ENCODE assay signal across 18 cellular contexts in the genomic region with DNA sequence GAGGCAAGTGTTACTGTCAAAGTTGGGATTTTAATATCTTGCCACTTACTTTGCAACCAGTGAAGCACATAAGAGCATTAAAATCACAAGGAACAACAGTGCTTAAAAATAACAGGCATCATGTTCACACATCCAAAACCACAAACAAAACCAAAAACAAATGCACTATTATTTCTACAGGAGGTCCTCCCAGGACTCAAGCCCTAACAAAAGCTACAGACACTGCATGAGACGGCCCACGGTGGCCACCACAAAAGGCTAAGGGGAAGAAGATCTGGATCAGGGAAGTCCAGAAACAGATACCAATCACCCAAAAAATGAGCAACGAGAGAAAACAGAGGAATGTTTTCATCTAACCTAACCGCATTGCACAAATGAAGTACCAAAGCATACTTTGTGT.
"Had no signal": no experiment of that assay in that cellular context is flagged by ENCODE, and none has a peak within 500 bp of the region (broad histone marks: within the 10 kb centered on the region; RNA-seq: fewer than 3 reads in every experiment).

No MANE protein-coding gene starts in this region.

- H3K27ac Mint-ChIP-seq: activated CD4-positive, alpha-beta memory T cell treated with anti-CD3 and anti-CD28 coated beads for 36 hours; activated CD4-positive, alpha-beta T cell treated with anti-CD3 and anti-CD28 coated beads for 36 hours; activated naive CD8-positive, alpha-beta T cell treated with anti-CD3 and anti-CD28 coated beads for 36 hours; activated T-helper 17 cell treated with anti-CD3 and anti-CD28 coated beads, Interleukin-2, amount 50 U/mL, for 72 hours; endodermal cell; stimulated activated memory B cell treated with anti-CD40 and anti-IgM and Interleukin-4, amounts not matched to agents 10 μg/mL and 1 μg/mL and 100 μg/mL, for 72 hours; T-helper 2 cell treated with Interferon-gamma antibody and Interleukin-4, amounts not matched to agents 5 μg/mL and 100 μg/mL, for 36 hours had no signal

- H3K27me3 ChIP-seq: ovary, right lobe of liver, upper lobe of right lung had no signal

- H3K27ac ChIP-seq: epithelial cell of prostate, ovary, right lobe of liver, thoracic aorta, upper lobe of right lung had no signal

- DNase-seq: activated CD4-positive, alpha-beta memory T cell treated with anti-CD3 and anti-CD28 coated beads for 36 hours; activated CD4-positive, alpha-beta T cell treated with anti-CD3 and anti-CD28 coated beads for 36 hours; activated naive CD4-positive, alpha-beta T cell; activated naive CD8-positive, alpha-beta T cell treated with anti-CD3 and anti-CD28 coated beads for 36 hours; amniotic stem cell; endodermal cell; head of caudate nucleus; kidney; ovary; right lobe of liver; stimulated activated CD4-positive, alpha-beta T cell treated with anti-CD3 and anti-CD28 coated beads, Interleukin-4, amount 100 ng/mL, for 4 hours; upper lobe of right lung had no signal

- H3K27me3 Mint-ChIP-seq: activated CD4-positive, alpha-beta memory T cell treated with anti-CD3 and anti-CD28 coated beads for 36 hours; activated CD4-positive, alpha-beta T cell treated with anti-CD3 and anti-CD28 coated beads for 36 hours; activated naive CD8-positive, alpha-beta T cell treated with anti-CD3 and anti-CD28 coated beads for 36 hours; activated T-helper 17 cell treated with anti-CD3 and anti-CD28 coated beads, Interleukin-2, amount 50 U/mL, for 72 hours had no signal

- H3K36me3 ChIP-seq: ovary, right lobe of liver, thoracic aorta, upper lobe of right lung had no signal

- ATAC-seq: activated CD4-positive, alpha-beta T cell treated with anti-CD3 and anti-CD28 coated beads for 36 hours; activated T-helper 17 cell treated with anti-CD3 and anti-CD28 coated beads, Interleukin-2, amount 50 U/mL, for 72 hours; left lobe of liver; right lobe of liver; stimulated activated memory B cell treated with anti-CD40 and anti-IgM and Interleukin-4, amounts not matched to agents 10 μg/mL and 1 μg/mL and 100 μg/mL, for 72 hours; upper lobe of right lung had no signal

- H3K4me3 ChIP-seq: ovary, right lobe of liver, thoracic aorta, upper lobe of right lung had no signal

- H3K36me3 Mint-ChIP-seq: activated naive CD8-positive, alpha-beta T cell treated with anti-CD3 and anti-CD28 coated beads for 36 hours; stimulated activated memory B cell treated with anti-CD40 and anti-IgM and Interleukin-4, amounts not matched to agents 10 μg/mL and 1 μg/mL and 100 μg/mL, for 72 hours had no signal

- H3K4me3 Mint-ChIP-seq: activated CD4-positive, alpha-beta memory T cell treated with anti-CD3 and anti-CD28 coated beads for 36 hours; activated CD4-positive, alpha-beta T cell treated with anti-CD3 and anti-CD28 coated beads for 36 hours; activated naive CD8-positive, alpha-beta T cell treated with anti-CD3 and anti-CD28 coated beads for 36 hours; activated T-helper 17 cell treated with anti-CD3 and anti-CD28 coated beads, Interleukin-2, amount 50 U/mL, for 72 hours; endodermal cell; stimulated activated memory B cell treated with anti-CD40 and anti-IgM and Interleukin-4, amounts not matched to agents 10 μg/mL and 1 μg/mL and 100 μg/mL, for 72 hours; T-helper 2 cell treated with Interferon-gamma antibody and Interleukin-4, amounts not matched to agents 5 μg/mL and 100 μg/mL, for 36 hours had no signal

- H3K9me3 Mint-ChIP-seq: activated CD4-positive, alpha-beta memory T cell treated with anti-CD3 and anti-CD28 coated beads for 36 hours; activated naive CD8-positive, alpha-beta T cell treated with anti-CD3 and anti-CD28 coated beads for 36 hours; activated T-helper 17 cell treated with anti-CD3 and anti-CD28 coated beads, Interleukin-2, amount 50 U/mL, for 72 hours; endodermal cell; T-helper 2 cell treated with Interferon-gamma antibody and Interleukin-4, amounts not matched to agents 5 μg/mL and 100 μg/mL, for 36 hours had no signal

- H3K4me1 Mint-ChIP-seq: activated CD4-positive, alpha-beta T cell treated with anti-CD3 and anti-CD28 coated beads for 36 hours; activated naive CD8-positive, alpha-beta T cell treated with anti-CD3 and anti-CD28 coated beads for 36 hours; activated T-helper 17 cell treated with anti-CD3 and anti-CD28 coated beads, Interleukin-2, amount 50 U/mL, for 72 hours; endodermal cell had no signal

- H3K9me3 ChIP-seq: ovary, right lobe of liver, thoracic aorta, upper lobe of right lung had no signal

- H3K4me1 ChIP-seq: right lobe of liver had no signal
